11 cellular contexts compared by ENCODE assay signal in the genomic region with DNA sequence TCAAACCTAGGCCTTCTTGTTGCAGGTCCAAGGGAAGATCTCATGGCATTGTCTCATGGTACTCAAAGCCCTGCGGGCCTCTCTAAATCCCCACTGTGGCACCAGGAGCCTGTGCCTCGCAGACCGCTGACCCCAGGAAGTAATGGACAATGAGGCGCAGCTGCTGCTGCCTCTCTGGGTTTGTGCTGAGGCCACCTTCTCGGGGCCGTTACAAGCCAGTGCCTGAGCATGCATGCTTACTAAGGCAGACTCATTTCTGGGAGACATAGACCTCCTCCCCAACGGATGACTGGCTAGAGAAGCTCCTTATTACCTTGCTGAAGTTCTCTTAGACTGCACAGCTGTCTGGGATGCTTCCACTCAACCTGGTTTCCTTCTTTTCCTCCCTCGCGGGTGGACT. TPM values are rescaled to one million over a fixed set of nuclear protein-coding genes. Genes with fewer than 3 reads are reported as not detected.
A peak's percentile ranks its signal among the peaks of the same experiment; 100 is the strongest.
DNase-seq lines count a peak whose midpoint lies in the region; ATAC-seq, FAIRE-seq and TF ChIP-seq lines count a peak whose summit lies in the region.
"Had no signal": no experiment of that assay in that cellular context is flagged by ENCODE, and none has a peak within 500 bp of the region (broad histone marks: within the 10 kb centered on the region; RNA-seq: fewer than 3 reads in every experiment).

No MANE protein-coding gene starts in this region.

- H3K27me3 Mint-ChIP-seq in nephron progenitor cell (ENCODE audit: low read depth, poor library complexity) = peaks cover 3% of the 10 kb centered on the region
- H3K27me3 Mint-ChIP-seq: activated CD4-positive, alpha-beta memory T cell treated with anti-CD3 and anti-CD28 coated beads for 36 hours had no signal

- no peaks in the 10 kb centered on the region for H3K79me2 ChIP-seq in endothelial cell of umbilical vein (ENCODE audit: control insufficient read depth, insufficient read depth, low read length)

- no peak for FAIRE-seq in endothelial cell of umbilical vein (lab: Jason Lieb, UNC)

- TF ChIP-seq POLR2A in endothelial cell of umbilical vein (IDR thresholded peaks at IDR 0.05; ENCODE audit: low read depth, low read length) (no peak), uterus (IDR thresholded peaks at IDR 0.05) (no peak)

- peaks cover 0 to 19% (median 7%) of the 10 kb centered on the region in 9 donors for H3K36me3 ChIP-seq in heart right ventricle
- peaks cover 0 to 2% of the 10 kb centered on the region in 2 experiments for H3K36me3 ChIP-seq in endothelial cell of umbilical vein (ENCODE audit: control insufficient read depth in 2 of 2, extremely low read depth in 1 of 2, insufficient read depth in 2 of 2, low read length in 2 of 2)
- no peaks in the 10 kb centered on the region for H3K36me3 ChIP-seq in uterus
- H3K36me3 ChIP-seq: neutrophil had no signal

- TF ChIP-seq CTCF in heart right ventricle (IDR thresholded peaks at IDR 0.05) = no peak
- TF ChIP-seq CTCF in endothelial cell of umbilical vein (IDR thresholded peaks at IDR 0.05; ENCODE audit: extremely low read depth in 1 of 2, insufficient read depth in 1 of 2, low read depth in 1 of 2, low read length in 2 of 2) = no peak
- no peak for TF ChIP-seq CTCF in nephron progenitor cell (IDR thresholded peaks at IDR 0.05)
- TF ChIP-seq CTCF in uterus (IDR thresholded peaks at IDR 0.05) = no peak

- H3K27ac ChIP-seq in heart right ventricle = peak overlapping the region in 3 of 10 donors; percentile 33 to 84 (median 68)
- H3K27ac ChIP-seq in endothelial cell of umbilical vein (ENCODE audit: insufficient read depth, low read depth, low read length) = no peak overlapping the region
- peak overlapping the region; percentile 28 to 85 for H3K27ac ChIP-seq in uterus
- H3K27ac ChIP-seq: neutrophil had no signal

- peak overlapping the region; percentile 93 for H3K4me3 Mint-ChIP-seq in nephron progenitor cell

- H4K20me1 ChIP-seq in endothelial cell of umbilical vein (replicated peaks; ENCODE audit: control insufficient read depth, extremely low read depth, insufficient read depth, low read length) = no peaks in the 10 kb centered on the region

- peak overlapping the region in 9 of 10 donors; percentile 34 to 72 (median 55) for H3K4me3 ChIP-seq in heart right ventricle
- H3K4me3 ChIP-seq in endothelial cell of umbilical vein (replicated peaks in 1 of 3; ENCODE audit: insufficient read depth in 1 of 3, low read depth in 1 of 3, low read length in 3 of 3) = no peak overlapping the region
- H3K4me3 ChIP-seq in uterus = peak overlapping the region in 1 of 2 donors; percentile 43

- H3K4me1 Mint-ChIP-seq in nephron progenitor cell = peaks cover 40% of the 10 kb centered on the region

- CTCF ChIA-PET in endothelial cell of umbilical vein (lab: Charles Lee) = interaction anchor here (1.9 to 3.9 kb wide), 3 partner anchors 53 to 668 kb away, joined by 9 to 32 read pairs (median 17); no protein-coding TSS in a partner anchor

- dilution Hi-C loops in endothelial cell of umbilical vein (cut with MboI; ENCODE audit: extremely low pct_ligation_motif_present, low sequenced_read_pairs) = no loop called here

- H3K4me1 ChIP-seq in heart right ventricle = peaks cover 0 to 34% (median 16%) of the 10 kb centered on the region in 9 donors
- H3K4me1 ChIP-seq in endothelial cell of umbilical vein (ENCODE audit: control insufficient read depth, extremely low read depth, insufficient read depth, low read length) = peaks cover 8% of the 10 kb centered on the region
- no peaks in the 10 kb centered on the region for H3K4me1 ChIP-seq in uterus

- H3K9me3 ChIP-seq in heart right ventricle = no peaks in the 10 kb centered on the region
- H3K9me3 ChIP-seq in endothelial cell of umbilical vein (replicated peaks; ENCODE audit: control insufficient read depth, insufficient read depth, low read length) = no peaks in the 10 kb centered on the region
- H3K9me3 ChIP-seq in uterus = no peaks in the 10 kb centered on the region
- H3K9me3 ChIP-seq: neutrophil had no signal

- peak in 2 of 8 donors; percentile 4 to 13 for ATAC-seq in heart right ventricle
- ATAC-seq in left ventricle myocardium superior = no peak
- ATAC-seq in HG02588 (IDR thresholded peaks at IDR 0.05; ENCODE audit: unreplicated experiment) = no peak

- POLR2A ChIA-PET in endothelial cell of umbilical vein (lab: Charles Lee) = no interaction called here

- H3K9me3 Mint-ChIP-seq in nephron progenitor cell = no peaks in the 10 kb centered on the region
- H3K9me3 Mint-ChIP-seq: activated CD4-positive, alpha-beta memory T cell treated with anti-CD3 and anti-CD28 coated beads for 36 hours; CD14-positive monocyte had no signal

- H3K9ac ChIP-seq in endothelial cell of umbilical vein (replicated peaks; ENCODE audit: extremely low read depth, insufficient read depth, low read length) = no peak overlapping the region

- BruUV-seq in endothelial cell of umbilical vein (replicated peaks; lab: Mats Ljungman, UMichigan) = no TSS peak

- DNase-seq in heart right ventricle (no peak), left ventricle myocardium superior (no peak), endothelial cell of umbilical vein (ENCODE audit: low read depth, low spot score) (no peak), nephron progenitor cell (peak; percentile 11), uterus (no peak), NCI-H1105 (lab: John Stamatoyannopoulos, UW) (no peak)
- no peak for DNase-seq in stimulated activated naive CD4-positive, alpha-beta T cell treated with Interleukin-2 at 50 U/mL for 16 hours (lab: John Stamatoyannopoulos, UW)
- DNase-seq: activated CD4-positive, alpha-beta memory T cell treated with anti-CD3 and anti-CD28 coated beads for 36 hours had no signal

- peaks cover 19% of the 10 kb centered on the region for H3K36me3 Mint-ChIP-seq in nephron progenitor cell (ENCODE audit: low read depth)
- H3K36me3 Mint-ChIP-seq: activated CD4-positive, alpha-beta memory T cell treated with anti-CD3 and anti-CD28 coated beads for 36 hours had no signal

- intact Hi-C loops in heart right ventricle (cut with DNase I) (loop anchor here in 8 of 10 donors (5.0 to 10.0 kb wide), 13 partner anchors 51 to 666 kb away; a partner anchor contains a TSS), left ventricle myocardium superior (cut with micrococcal nuclease) (loop anchor here (10.0 kb wide), 1 partner anchor 54 kb away; no protein-coding TSS in a partner anchor), endothelial cell of umbilical vein (cut with micrococcal nuclease) (loop anchor here (2.0 to 10.0 kb wide), 6 partner anchors 80 to 836 kb away; a partner anchor contains a TSS), uterus (cut with DNase I; ENCODE audit: low total_unique reads) (loop anchor here (10.0 kb wide), 1 partner anchor 84 kb away; a partner anchor contains a TSS)

- no peak overlapping the region for H2AFZ ChIP-seq in endothelial cell of umbilical vein (ENCODE audit: low read depth, low read length)

- H3K4me2 ChIP-seq in endothelial cell of umbilical vein (ENCODE audit: insufficient read depth, low read length) = peak overlapping the region; percentile 88

- H3K27me3 ChIP-seq in heart right ventricle (no peaks in the 10 kb centered on the region), endothelial cell of umbilical vein (ENCODE audit: control insufficient read depth in 2 of 2, insufficient read depth in 2 of 2, low read length in 2 of 2) (no peaks in the 10 kb centered on the region), uterus (no peaks in the 10 kb centered on the region)
- H3K27me3 ChIP-seq: neutrophil had no signal

- no peaks in the 10 kb centered on the region for H3K9me1 ChIP-seq in endothelial cell of umbilical vein (replicated peaks; ENCODE audit: control insufficient read depth, extremely low read depth, insufficient read depth, low read length)

- no peak overlapping the region for H3K27ac Mint-ChIP-seq in nephron progenitor cell
- H3K27ac Mint-ChIP-seq: activated CD4-positive, alpha-beta memory T cell treated with anti-CD3 and anti-CD28 coated beads for 36 hours had no signal

- WGBS in heart right ventricle, 2 donors = 64 to 72% methylated on average over 9 of the region's 9 CpGs

TF ChIP-seq in endothelial cell of umbilical vein, 7 proteins besides CTCF, POLR2A, EP300 and RAD21:
- TF ChIP-seq EZH2 (IDR thresholded peaks at IDR 0.05; ENCODE audit: borderline replicate concordance, low read depth, low read length, severe bottlenecking) (no peak), FOS (IDR thresholded peaks at IDR 0.05; ENCODE audit: borderline replicate concordance, insufficient read depth, low read length) (no peak), JUN (IDR thresholded peaks at IDR 0.05; ENCODE audit: borderline replicate concordance, insufficient read depth, insufficient read length, low read depth) (no peak)
- TF ChIP-seq, protein P1, sequence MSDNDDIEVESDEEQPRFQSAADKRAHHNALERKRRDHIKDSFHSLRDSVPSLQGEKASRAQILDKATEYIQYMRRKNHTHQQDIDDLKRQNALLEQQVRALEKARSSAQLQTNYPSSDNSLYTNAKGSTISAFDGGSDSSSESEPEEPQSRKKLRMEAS (IDR thresholded peaks at IDR 0.05; ENCODE audit: insufficient read depth, insufficient read length) = no peak

RNA-seq across cellular contexts. Expression of a gene that starts 1.3 kb away (rescaled TPM):
- total RNA-seq in heart right ventricle (10 to 100 TPM; 20.2 to 27.2 (median 24.5) TPM), left ventricle myocardium superior (25.6 TPM), endothelial cell of umbilical vein (29.4 and 36.4 TPM in 2 replicates), uterus (10 to 100 TPM; 39.7 to 96.7 (median 78.1) TPM)
- polyA plus RNA-seq in heart right ventricle (10 to 100 TPM; 22.5 to 25.4 TPM), endothelial cell of umbilical vein (37.3 and 40.9 TPM in 2 replicates)
- 39.3 and 50.8 TPM in 2 replicates for polyA plus RNA-seq in endothelial cell of umbilical vein (2011; cell fraction: cytosol; rRNA removed)
- polyA plus RNA-seq in endothelial cell of umbilical vein (2011; cell fraction: nucleus; rRNA removed) = 213 and 249 TPM in 2 replicates
- polyA plus RNA-seq in endothelial cell of umbilical vein (2012) = 56.9 and 58.0 TPM in 2 replicates
- 29.6 and 34.4 TPM in 2 replicates for polyA minus RNA-seq in endothelial cell of umbilical vein
- polyA minus RNA-seq in endothelial cell of umbilical vein (2011; cell fraction: cytosol; rRNA and poly(A)+ RNA removed) = 3.3 TPM
- polyA minus RNA-seq in endothelial cell of umbilical vein (2011; cell fraction: nucleus; rRNA and poly(A)+ RNA removed) = 31.7 and 33.3 TPM in 2 replicates

RNA-seq across cellular contexts. Expression of a gene that starts 21.8 kb away (rescaled TPM):
- 10 to 100 TPM in 1 of 10 donors, 1 to 10 TPM in 8, under 1 TPM in 1; 1.00 to 11.4 (median 3.6) TPM for total RNA-seq in heart right ventricle
- 1 to 10 TPM; 1.9 to 3.0 TPM for polyA plus RNA-seq in heart right ventricle
- total RNA-seq in left ventricle myocardium superior = 3.3 TPM
- total RNA-seq in endothelial cell of umbilical vein = 22.0 and 23.5 TPM in 2 replicates
- 9.2 and 9.6 TPM in 2 replicates for polyA plus RNA-seq in endothelial cell of umbilical vein
- polyA plus RNA-seq in endothelial cell of umbilical vein (2011; cell fraction: cytosol; rRNA removed) = 9.1 and 9.5 TPM in 2 replicates
- 12.7 and 15.0 TPM in 2 replicates for polyA plus RNA-seq in endothelial cell of umbilical vein (2011; cell fraction: nucleus; rRNA removed)
- polyA plus RNA-seq in endothelial cell of umbilical vein (2012) = 19.4 and 26.8 TPM in 2 replicates
- polyA minus RNA-seq in endothelial cell of umbilical vein = 17.3 and 22.3 TPM in 2 replicates
- polyA minus RNA-seq in endothelial cell of umbilical vein (2011; cell fraction: cytosol; rRNA and poly(A)+ RNA removed) = 6.7 TPM
- 17.7 and 18.1 TPM in 2 replicates for polyA minus RNA-seq in endothelial cell of umbilical vein (2011; cell fraction: nucleus; rRNA and poly(A)+ RNA removed)
- total RNA-seq in uterus = 10 to 100 TPM in 3 of 4 donors, under 1 TPM in 1; 0.59 to 26.9 (median 25.6) TPM

Comparison
In these comparisons a context has a peak if more than half of its experiments do, and no peak if none do; other contexts are left out.
1. H3K4me3 ChIP-seq: peak in heart right ventricle (9 of 10); none in endothelial cell of umbilical vein (0 of 3).